In the genomic region with DNA sequence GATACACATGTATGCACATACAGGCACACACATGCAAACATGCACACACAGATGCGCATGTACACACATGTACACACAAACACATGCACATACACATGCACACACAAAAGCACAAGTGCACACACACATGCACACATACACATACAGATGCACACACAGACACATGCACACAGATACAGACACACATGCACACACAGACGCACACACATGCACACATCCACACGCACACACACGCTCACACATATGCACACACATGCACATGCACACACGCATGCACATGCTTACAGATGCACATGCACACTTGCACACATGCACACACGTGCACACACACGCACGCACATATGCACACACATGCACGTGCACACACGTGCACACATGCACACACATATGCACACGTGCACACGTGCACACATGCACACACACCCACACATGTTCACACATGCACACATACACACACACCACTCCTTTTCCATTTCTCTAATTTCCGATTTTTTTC, we compare ENCODE assay signal across 1 cellular context.
TF ChIP-seq lines count a peak whose summit lies in the region.

No MANE protein-coding gene starts in this region.

TF ChIP-seq in IMR-90, 13 proteins besides CTCF, POLR2A, EP300 and RAD21 (continued from another document):
- TF ChIP-seq MAZ (IDR thresholded peaks at IDR 0.05; ENCODE audit: borderline replicate concordance, low read depth, low read length) (no peak), RFX5 (IDR thresholded peaks at IDR 0.05; ENCODE audit: low read depth, low read length) (no peak), SMC3 (IDR thresholded peaks at IDR 0.05; ENCODE audit: low read depth, low read length) (no peak), CHD1 (IDR thresholded peaks at IDR 0.05; ENCODE audit: low read depth, low read length) (no peak), CEBPB (IDR thresholded peaks at IDR 0.05; ENCODE audit: low read depth, low read length) (no peak), RCOR1 (IDR thresholded peaks at IDR 0.05; ENCODE audit: insufficient replicate concordance, low read length) (no peak), BHLHE40 (IDR thresholded peaks at IDR 0.05; ENCODE audit: low read depth, low read length) (no peak), NFE2L2 (IDR thresholded peaks at IDR 0.05; ENCODE audit: low read depth, low read length) (no peak)
- TF ChIP-seq, protein P1, sequence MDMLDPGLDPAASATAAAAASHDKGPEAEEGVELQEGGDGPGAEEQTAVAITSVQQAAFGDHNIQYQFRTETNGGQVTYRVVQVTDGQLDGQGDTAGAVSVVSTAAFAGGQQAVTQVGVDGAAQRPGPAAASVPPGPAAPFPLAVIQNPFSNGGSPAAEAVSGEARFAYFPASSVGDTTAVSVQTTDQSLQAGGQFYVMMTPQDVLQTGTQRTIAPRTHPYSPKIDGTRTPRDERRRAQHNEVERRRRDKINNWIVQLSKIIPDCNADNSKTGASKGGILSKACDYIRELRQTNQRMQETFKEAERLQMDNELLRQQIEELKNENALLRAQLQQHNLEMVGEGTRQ (IDR thresholded peaks at IDR 0.05; ENCODE audit: low read depth, low read length) = no peak
- TF ChIP-seq, protein P2, sequence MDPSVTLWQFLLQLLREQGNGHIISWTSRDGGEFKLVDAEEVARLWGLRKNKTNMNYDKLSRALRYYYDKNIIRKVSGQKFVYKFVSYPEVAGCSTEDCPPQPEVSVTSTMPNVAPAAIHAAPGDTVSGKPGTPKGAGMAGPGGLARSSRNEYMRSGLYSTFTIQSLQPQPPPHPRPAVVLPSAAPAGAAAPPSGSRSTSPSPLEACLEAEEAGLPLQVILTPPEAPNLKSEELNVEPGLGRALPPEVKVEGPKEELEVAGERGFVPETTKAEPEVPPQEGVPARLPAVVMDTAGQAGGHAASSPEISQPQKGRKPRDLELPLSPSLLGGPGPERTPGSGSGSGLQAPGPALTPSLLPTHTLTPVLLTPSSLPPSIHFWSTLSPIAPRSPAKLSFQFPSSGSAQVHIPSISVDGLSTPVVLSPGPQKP (IDR thresholded peaks at IDR 0.05; ENCODE audit: borderline replicate concordance, low read depth, low read length) = no peak
